ENCODE assay signal across 7 cellular contexts in genomic region chr7:143711727-143712324, GRCh38. TPM values are rescaled to one million over a fixed set of nuclear protein-coding genes. Genes with fewer than 3 reads are reported as not detected.
"Had no signal": no experiment of that assay in that cellular context is flagged by ENCODE, and none has a peak within 500 bp of the region (broad histone marks: within the 10 kb centered on the region; RNA-seq: fewer than 3 reads in every experiment).

No MANE protein-coding gene starts in this region.

RNA-seq across cellular contexts. Expression of gene CTAGE6, which starts 45.7 kb away (rescaled TPM):
- total RNA-seq: colonic mucosa, endodermal cell, kidney epithelial cell, left lobe of liver, left ventricle myocardium superior had no signal
- polyA plus RNA-seq: keratinocyte, mammary epithelial cell had no signal
